Comparison of ENCODE assay signal across 8 cellular contexts in genomic region chr2:127810637-127811396, GRCh38. TPM values are rescaled to one million over a fixed set of nuclear protein-coding genes. Genes with fewer than 3 reads are reported as not detected.
DNase-seq lines count a peak whose midpoint lies in the region; ATAC-seq and TF ChIP-seq lines count a peak whose summit lies in the region.

WDR33 (minus strand) TSS chr2:127811171; CDS start chr2:127770981, 40,190 bp downstream.

- POLR2A ChIA-PET in AG04450 (lab: Yijun Ruan, JAX) = interaction anchor here (0.7 to 1.1 kb wide), 2 partner anchors 26 to 330 kb away, joined by 3 to 5 read pairs; no protein-coding TSS in a partner anchor

- TF ChIP-seq CTCF in AG04450 (IDR thresholded peaks at IDR 0.05; ENCODE audit: low read depth, low read length) (peak; percentile 15; the same call in 1 of the 2 replicates), VCaP (conservative IDR thresholded peaks at IDR 0.05) (peak; percentile 21; the same call in 1 of the 2 replicates), breast epithelium (IDR thresholded peaks at IDR 0.05) (peak in 2 of 3 donors; percentile 28), spleen (IDR thresholded peaks at IDR 0.05 in 8 of 11, conservative IDR thresholded peaks at IDR 0.05 in 3 of 11) (peak in 4 of 11 experiments; percentile 12 to 43 (median 39))

- H3K4me1 ChIP-seq in breast epithelium (peaks cover 0 to 4% of the 10 kb centered on the region in 2 donors), spleen (peaks cover 43 to 57% (median 47%) of the 10 kb centered on the region in 6 donors)

- no peaks in the 10 kb centered on the region; the same call in 1 of the 2 replicates for H3K9me3 ChIP-seq in AG04450 (ENCODE audit: control insufficient read depth, insufficient read depth, low read length)
- H3K9me3 ChIP-seq in breast epithelium = no peaks in the 10 kb centered on the region
- no peaks in the 10 kb centered on the region for H3K9me3 ChIP-seq in spleen

- H3K4me3 ChIP-seq in AG04450 (ENCODE audit: low read depth, low read length) = peak within 1 kb of the TSS; percentile 90
- H3K4me3 ChIP-seq in breast epithelium = peak within 1 kb of the TSS; percentile 66 to 92 (median 80)
- peak within 1 kb of the TSS; percentile 54 to 95 (median 83) for H3K4me3 ChIP-seq in spleen

- H3K36me3 ChIP-seq in breast epithelium (no peaks in the 10 kb centered on the region), spleen (no peaks in the 10 kb centered on the region)

- ATAC-seq in GM18870 (IDR thresholded peaks at IDR 0.05; ENCODE audit: unreplicated experiment) (peak; percentile 94), HG03135 (IDR thresholded peaks at IDR 0.05; ENCODE audit: unreplicated experiment) (peak; percentile 97)

- TF ChIP-seq POLR2A in breast epithelium (IDR thresholded peaks at IDR 0.05) = peak; percentile 81
- peak in 2 of 3 donors; percentile 4 to 76 for TF ChIP-seq POLR2A in spleen (IDR thresholded peaks at IDR 0.05)

- intact Hi-C loops in breast epithelium (cut with DNase I; ENCODE audit: low total_unique reads) = no loop called here
- intact Hi-C loops in spleen (cut with DNase I; ENCODE audit: low total_unique reads) = no loop called here

- DNase-seq in AG04450 (ENCODE audit: low read depth, low spot score) = peak; percentile 63
- peak; percentile 90 for DNase-seq in NCI-H2196 treated with DMSO at 0.1 percent for 48 hours (lab: John Stamatoyannopoulos, UW; ENCODE audit: unreplicated experiment)
- peak; percentile 87 to 91 for DNase-seq in breast epithelium (ENCODE audit: low spot score in 2 of 2)
- peak; percentile 100 for DNase-seq in iPS-NIHi7 (ENCODE audit: extremely low spot score)
- DNase-seq in spleen = peak; percentile 97

- H3K27ac ChIP-seq in AG04450 (ENCODE audit: low read depth, low read length) (peak within 1 kb of the TSS; percentile 89), VCaP (peak within 1 kb of the TSS; percentile 97), breast epithelium (peak within 1 kb of the TSS; percentile 97), spleen (peak within 1 kb of the TSS; percentile 79 to 97 (median 96))

- CTCF ChIA-PET in AG04450 (lab: Charles Lee) = interaction anchor here (1.0 kb wide), 1 partner anchor 48 kb away, joined by 3 read pairs; no protein-coding TSS in a partner anchor

- H3K27me3 ChIP-seq in AG04450 (ENCODE audit: control insufficient read depth, insufficient read depth, low read length) = no peaks in the 10 kb centered on the region
- no peaks in the 10 kb centered on the region for H3K27me3 ChIP-seq in breast epithelium
- no peaks in the 10 kb centered on the region for H3K27me3 ChIP-seq in spleen (replicated peaks in 1 of 7)

- WGBS in spleen, 5 donors = 0 to 1% (median 0%) methylated on average over 58 to 61 of the region's 61 CpGs

RNA-seq across cellular contexts. Expression of gene WDR33, which starts in this region (rescaled TPM):
- 43.4 and 54.1 TPM in 2 replicates for polyA plus RNA-seq in AG04450 (2011; rRNA removed)
- polyA minus RNA-seq in AG04450 (2011; rRNA and poly(A)+ RNA removed) = 40.6 and 54.8 TPM in 2 replicates
- total RNA-seq in breast epithelium = 10 to 100 TPM; 49.4 to 83.3 (median 50.1) TPM
- total RNA-seq in spleen = 10 to 100 TPM; 56.6 to 85.3 (median 64.1) TPM
- 10 to 100 TPM; 15.4 to 18.4 (median 17.5) TPM for polyA plus RNA-seq in spleen

Comparison
In these comparisons a context has a peak if more than half of its experiments do, and no peak if none do; other contexts are left out.
1. Peak in every context shown above with its lines: DNase-seq, ATAC-seq, H3K4me3 ChIP-seq and H3K27ac ChIP-seq.